ENCODE assay signal across 8 cellular contexts in genomic region chr5:177552839-177553455, GRCh38. TPM values are rescaled to one million over a fixed set of nuclear protein-coding genes. Genes with fewer than 3 reads are reported as not detected.
DNase-seq lines count a peak whose midpoint lies in the region; TF ChIP-seq lines count a peak whose summit lies in the region.

No MANE protein-coding gene starts in this region.

- H3K36me3 Mint-ChIP-seq in activated T-helper 2 cell treated with anti-CD3 and anti-CD28 coated beads, Interferon-gamma antibody, Interleukin-2, Interleukin-4, amounts not matched to agents 10 μg/mL and 5 μg/mL and 100 μg/mL, durations not matched to agents 14 hours and 24 hours and 36 hours (ENCODE audit: low read depth): peaks cover 16% of the 10 kb centered on the region

- TF ChIP-seq EP300 in stomach (IDR thresholded peaks at IDR 0.05): no peak

- TF ChIP-seq CTCF in stomach (IDR thresholded peaks at IDR 0.05): no peak

- H3K27ac ChIP-seq in stomach: peak overlapping the region in 3 of 5 donors; percentile 81 to 93 (median 88)

- H3K4me1 ChIP-seq in stomach: peaks cover 27 to 62% (median 43%) of the 10 kb centered on the region in 4 donors

- H3K4me1 Mint-ChIP-seq in activated T-helper 2 cell treated with anti-CD3 and anti-CD28 coated beads, Interferon-gamma antibody, Interleukin-2, Interleukin-4, amounts not matched to agents 10 μg/mL and 5 μg/mL and 100 μg/mL, durations not matched to agents 14 hours and 24 hours and 36 hours (ENCODE audit: low read depth): peaks cover 36% of the 10 kb centered on the region

- H3K4me3 Mint-ChIP-seq in activated T-helper 2 cell treated with anti-CD3 and anti-CD28 coated beads, Interferon-gamma antibody, Interleukin-2, Interleukin-4, amounts not matched to agents 10 μg/mL and 5 μg/mL and 100 μg/mL, durations not matched to agents 14 hours and 24 hours and 36 hours (ENCODE audit: low read depth): peak overlapping the region; percentile 79

- no peaks in the 10 kb centered on the region for H3K9me3 Mint-ChIP-seq in activated T-helper 2 cell treated with anti-CD3 and anti-CD28 coated beads, Interferon-gamma antibody, Interleukin-2, Interleukin-4, amounts not matched to agents 10 μg/mL and 5 μg/mL and 100 μg/mL, durations not matched to agents 14 hours and 24 hours and 36 hours

- TF ChIP-seq POLR2A in stomach (IDR thresholded peaks at IDR 0.05): no peak

- H3K27me3 Mint-ChIP-seq in activated T-helper 2 cell treated with anti-CD3 and anti-CD28 coated beads, Interferon-gamma antibody, Interleukin-2, Interleukin-4, amounts not matched to agents 10 μg/mL and 5 μg/mL and 100 μg/mL, durations not matched to agents 14 hours and 24 hours and 36 hours (ENCODE audit: low read depth): no peaks in the 10 kb centered on the region

- H3K4me3 ChIP-seq in iPS-18c (ENCODE audit: insufficient read depth, low read depth, low read length) (peak overlapping the region; percentile 92), stomach (peak overlapping the region; percentile 86 to 100 (median 94))

- peak; percentile 13 for DNase-seq in NCI-H748 (lab: John Stamatoyannopoulos, UW; ENCODE audit: unreplicated experiment)
- DNase-seq in NCI-H748 treated with DMSO at 0.1 percent for 48 hours (lab: John Stamatoyannopoulos, UW): no peak
- no peak for DNase-seq in activated T-helper 2 cell treated with anti-CD3 and anti-CD28 coated beads, Interferon-gamma antibody, Interleukin-2, Interleukin-4, amounts not matched to agents 10 μg/mL and 5 μg/mL and 100 μg/mL, durations not matched to agents 14 hours and 24 hours and 36 hours (ENCODE audit: low spot score)
- DNase-seq in stomach: no peak
- no peak for DNase-seq in NCI-H1694 treated with DMSO at 0.1 percent for 48 hours (lab: John Stamatoyannopoulos, UW)
- DNase-seq in stimulated activated CD4-positive, alpha-beta T cell treated with anti-CD3 and anti-CD28 coated beads, Interleukin-4, amount 100 ng/mL, for 1 hour: no peak
- no peak for DNase-seq in mesenteric fat pad (ENCODE audit: low spot score)

- WGBS in stomach, 5 donors: 36 to 60% (median 38%) methylated on average over 13 to 16 of the region's 16 CpGs

- intact Hi-C loops in activated T-helper 2 cell treated with anti-CD3 and anti-CD28 coated beads, Interferon-gamma antibody, Interleukin-2, Interleukin-4, amounts not matched to agents 10 μg/mL and 5 μg/mL and 100 μg/mL, durations not matched to agents 14 hours and 24 hours and 36 hours (cut with micrococcal nuclease): no loop called here
- intact Hi-C loops in stomach (cut with DNase I; ENCODE audit: low total_unique reads): no loop called here

- H3K9me3 ChIP-seq in iPS-18c (ENCODE audit: control insufficient read depth, insufficient read depth, low read length) (no peaks in the 10 kb centered on the region), stomach (no peaks in the 10 kb centered on the region)

- H3K36me3 ChIP-seq in stomach: peaks cover 5 to 18% (median 9%) of the 10 kb centered on the region in 4 donors

- no peaks in the 10 kb centered on the region for H3K27me3 ChIP-seq in stomach

- H3K27ac Mint-ChIP-seq in activated T-helper 2 cell treated with anti-CD3 and anti-CD28 coated beads, Interferon-gamma antibody, Interleukin-2, Interleukin-4, amounts not matched to agents 10 μg/mL and 5 μg/mL and 100 μg/mL, durations not matched to agents 14 hours and 24 hours and 36 hours: peak overlapping the region; percentile 58

RNA-seq across cellular contexts. Expression of gene FAM193B, which starts 1.4 kb away (rescaled TPM):
- 75.8 and 81.0 TPM in 2 replicates for total RNA-seq in activated T-helper 2 cell treated with anti-CD3 and anti-CD28 coated beads, Interferon-gamma antibody, Interleukin-2, Interleukin-4, amounts not matched to agents 10 μg/mL and 5 μg/mL and 100 μg/mL, durations not matched to agents 14 hours and 24 hours and 36 hours
- total RNA-seq in stomach: 100 to 1,000 TPM in 3 of 5 donors, 10 to 100 TPM in 2; 40.4 to 316 (median 143) TPM
- 100 to 1,000 TPM; 106 to 140 (median 136) TPM for polyA plus RNA-seq in stomach
- total RNA-seq in mesenteric fat pad: 63.1 TPM

RNA-seq across cellular contexts. Expression of gene DDX41, which starts 36.2 kb away (rescaled TPM):
- 138 and 144 TPM in 2 replicates for total RNA-seq in activated T-helper 2 cell treated with anti-CD3 and anti-CD28 coated beads, Interferon-gamma antibody, Interleukin-2, Interleukin-4, amounts not matched to agents 10 μg/mL and 5 μg/mL and 100 μg/mL, durations not matched to agents 14 hours and 24 hours and 36 hours
- total RNA-seq in stomach (100 to 1,000 TPM in 3 of 5 donors, 10 to 100 TPM in 2; 54.9 to 263 (median 128) TPM), mesenteric fat pad (63.8 TPM)
- 10 to 100 TPM; 65.3 to 72.9 (median 71.0) TPM for polyA plus RNA-seq in stomach

RNA-seq across cellular contexts. Expression of gene TMED9, which starts 39.1 kb away (rescaled TPM):
- 174 and 175 TPM in 2 replicates for total RNA-seq in activated T-helper 2 cell treated with anti-CD3 and anti-CD28 coated beads, Interferon-gamma antibody, Interleukin-2, Interleukin-4, amounts not matched to agents 10 μg/mL and 5 μg/mL and 100 μg/mL, durations not matched to agents 14 hours and 24 hours and 36 hours
- total RNA-seq in stomach: 100 to 1,000 TPM in 1 of 5 donors, 10 to 100 TPM in 3, 1 to 10 TPM in 1; 9.3 to 107 (median 85.3) TPM
- 100 to 1,000 TPM in 1 of 3 donors, 10 to 100 TPM in 2; 39.9 to 115 (median 99.8) TPM for polyA plus RNA-seq in stomach
- total RNA-seq in mesenteric fat pad: 168 TPM

RNA-seq across cellular contexts. Expression of gene DOK3, which starts 43.3 kb away (rescaled TPM):
- 3.3 and 4.9 TPM in 2 replicates for total RNA-seq in activated T-helper 2 cell treated with anti-CD3 and anti-CD28 coated beads, Interferon-gamma antibody, Interleukin-2, Interleukin-4, amounts not matched to agents 10 μg/mL and 5 μg/mL and 100 μg/mL, durations not matched to agents 14 hours and 24 hours and 36 hours
- total RNA-seq in stomach: 10 to 100 TPM in 1 of 5 donors, 1 to 10 TPM in 2, under 1 TPM in 1, not detected in 1; 0.43 to 31.2 (median 3.9) TPM
- polyA plus RNA-seq in stomach: 1 to 10 TPM; 2.4 to 6.0 (median 4.9) TPM
- total RNA-seq in mesenteric fat pad: 22.6 TPM

RNA-seq across cellular contexts. Expression of gene B4GALT7, which starts 47.0 kb away (rescaled TPM):
- total RNA-seq in activated T-helper 2 cell treated with anti-CD3 and anti-CD28 coated beads, Interferon-gamma antibody, Interleukin-2, Interleukin-4, amounts not matched to agents 10 μg/mL and 5 μg/mL and 100 μg/mL, durations not matched to agents 14 hours and 24 hours and 36 hours: 20.9 and 22.1 TPM in 2 replicates
- total RNA-seq in stomach (10 to 100 TPM in 3 of 5 donors, 1 to 10 TPM in 2; 3.5 to 29.0 (median 11.6) TPM), mesenteric fat pad (28.8 TPM)
- polyA plus RNA-seq in stomach: 10 to 100 TPM; 14.2 to 23.3 (median 22.6) TPM
